Comparison of ENCODE assay signal across 26 cellular contexts in the genomic region with DNA sequence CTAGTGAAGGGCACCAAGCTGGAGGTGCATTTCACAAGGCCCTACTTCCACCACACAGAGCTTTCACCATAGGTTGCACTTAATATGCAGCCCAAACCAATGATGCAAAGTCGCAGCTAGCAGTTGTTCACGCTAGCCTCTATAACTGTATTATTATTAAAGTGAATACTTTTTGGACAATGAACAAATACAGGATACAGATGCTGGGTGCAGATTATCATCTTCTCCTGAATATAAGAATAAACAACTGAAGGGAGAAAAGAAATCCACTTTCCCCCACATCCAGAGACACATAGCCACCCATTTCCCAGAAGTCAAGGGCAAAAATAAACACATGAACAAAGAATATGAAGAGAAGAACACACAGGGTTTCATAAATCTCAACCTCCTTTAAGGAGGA.
DNase-seq lines count a peak whose midpoint lies in the region; ATAC-seq, FAIRE-seq and TF ChIP-seq lines count a peak whose summit lies in the region.
"Had no signal": no experiment of that assay in that cellular context is flagged by ENCODE, and none has a peak within 500 bp of the region (broad histone marks: within the 10 kb centered on the region; RNA-seq: fewer than 3 reads in every experiment).

No MANE protein-coding gene starts in this region.

- TF ChIP-seq CTCF in OCI-LY1 (IDR thresholded peaks at IDR 0.05; ENCODE audit: low read length) (no peak), endothelial cell of umbilical vein (IDR thresholded peaks at IDR 0.05; ENCODE audit: extremely low read depth in 1 of 2, insufficient read depth in 1 of 2, low read depth in 1 of 2, low read length in 2 of 2) (no peak), neutrophil (IDR thresholded peaks at IDR 0.05) (no peak), spleen (IDR thresholded peaks at IDR 0.05 in 8 of 11, conservative IDR thresholded peaks at IDR 0.05 in 3 of 11) (no peak)

- no peaks in the 10 kb centered on the region for H3K9me1 ChIP-seq in endothelial cell of umbilical vein (replicated peaks; ENCODE audit: control insufficient read depth, extremely low read depth, insufficient read depth, low read length)

- H3F3A ChIP-seq in OCI-LY1 (ENCODE audit: insufficient read depth, low read length): peaks cover 3% of the 10 kb centered on the region; the same call in 1 of the 2 replicates

- in situ Hi-C loops in HAP-1 (cut with MboI; ENCODE audit: low sequenced_read_pairs): no loop called here

- peak overlapping the region; percentile 75 for H3K4me3 ChIP-seq in OCI-LY1 (ENCODE audit: low read depth, low read length, poor library complexity, severe bottlenecking)
- H3K4me3 ChIP-seq in endothelial cell of umbilical vein (replicated peaks in 1 of 3; ENCODE audit: insufficient read depth in 1 of 3, low read depth in 1 of 3, low read length in 3 of 3): no peak overlapping the region
- peak overlapping the region; percentile 51 to 54 for H3K4me3 ChIP-seq in neutrophil (ENCODE audit: low read depth in 1 of 2, low read length in 1 of 2)
- H3K4me3 ChIP-seq in spleen: peak overlapping the region in 1 of 8 donors; percentile 31
- no peak overlapping the region for H3K4me3 ChIP-seq in HAP-1
- H3K4me3 ChIP-seq: A549; BLaER1 treated with 17β-estradiol and CSF1 and Interleukin-3, amounts not matched to agents 10 nM and 100 nM had no signal

- no peak for ATAC-seq in GM21786 (IDR thresholded peaks at IDR 0.05; ENCODE audit: unreplicated experiment)
- ATAC-seq: A549, HCT116 had no signal

- POLR2A ChIA-PET in endothelial cell of umbilical vein (lab: Charles Lee): no interaction called here

- H3K9me3 ChIP-seq in OCI-LY1 (ENCODE audit: low read length): peaks cover 1% of the 10 kb centered on the region
- H3K9me3 ChIP-seq in endothelial cell of umbilical vein (replicated peaks; ENCODE audit: control insufficient read depth, insufficient read depth, low read length): no peaks in the 10 kb centered on the region
- no peaks in the 10 kb centered on the region for H3K9me3 ChIP-seq in neutrophil
- peaks cover 0 to 3% (median under 1%) of the 10 kb centered on the region in 8 donors for H3K9me3 ChIP-seq in spleen
- H3K9me3 ChIP-seq in HAP-1: no peaks in the 10 kb centered on the region
- H3K9me3 ChIP-seq: A549; BE2C; BLaER1 treated with 17β-estradiol and CSF1 and Interleukin-3, amounts not matched to agents 10 nM and 100 nM had no signal

- peak overlapping the region; percentile 72 for H3K9ac ChIP-seq in OCI-LY1 (ENCODE audit: low read length)
- H3K9ac ChIP-seq in endothelial cell of umbilical vein (replicated peaks; ENCODE audit: extremely low read depth, insufficient read depth, low read length): no peak overlapping the region
- H3K9ac ChIP-seq: BLaER1 treated with 17β-estradiol and CSF1 and Interleukin-3, amounts not matched to agents 10 nM and 100 nM had no signal

- peaks cover 49% of the 10 kb centered on the region for H3K4me1 ChIP-seq in OCI-LY1 (ENCODE audit: insufficient read depth, low read length, severe bottlenecking)
- H3K4me1 ChIP-seq in endothelial cell of umbilical vein (ENCODE audit: control insufficient read depth, extremely low read depth, insufficient read depth, low read length): no peaks in the 10 kb centered on the region
- peaks cover 29 to 30% of the 10 kb centered on the region in 2 experiments for H3K4me1 ChIP-seq in neutrophil (ENCODE audit: control insufficient read depth in 1 of 2, insufficient read depth in 1 of 2, low read depth in 1 of 2, low read length in 1 of 2)
- H3K4me1 ChIP-seq in spleen: no peaks in the 10 kb centered on the region
- no peaks in the 10 kb centered on the region for H3K4me1 ChIP-seq in HAP-1
- H3K4me1 ChIP-seq: A549; BE2C; BLaER1 treated with 17β-estradiol and CSF1 and Interleukin-3, amounts not matched to agents 10 nM and 100 nM had no signal

- H3K79me2 ChIP-seq in OCI-LY1 (ENCODE audit: insufficient read depth, low read length): peaks cover 18% of the 10 kb centered on the region
- H3K79me2 ChIP-seq in endothelial cell of umbilical vein (ENCODE audit: control insufficient read depth, insufficient read depth, low read length): no peaks in the 10 kb centered on the region

- H4K20me1 ChIP-seq in OCI-LY1 (ENCODE audit: insufficient read depth, low read length) (no peaks in the 10 kb centered on the region), endothelial cell of umbilical vein (replicated peaks; ENCODE audit: control insufficient read depth, extremely low read depth, insufficient read depth, low read length) (no peaks in the 10 kb centered on the region)
- H4K20me1 ChIP-seq: BLaER1 treated with 17β-estradiol and CSF1 and Interleukin-3, amounts not matched to agents 10 nM and 100 nM had no signal

- no peak for TF ChIP-seq POLR2A in endothelial cell of umbilical vein (IDR thresholded peaks at IDR 0.05; ENCODE audit: low read depth, low read length)
- no peak for TF ChIP-seq POLR2A in spleen (IDR thresholded peaks at IDR 0.05)

- H3K4me2 ChIP-seq in OCI-LY1 (ENCODE audit: low read length): peak overlapping the region; percentile 88
- H3K4me2 ChIP-seq in endothelial cell of umbilical vein (ENCODE audit: insufficient read depth, low read length): no peak overlapping the region
- H3K4me2 ChIP-seq: A549; BLaER1 treated with 17β-estradiol and CSF1 and Interleukin-3, amounts not matched to agents 10 nM and 100 nM had no signal

- CTCF ChIA-PET in endothelial cell of umbilical vein (lab: Charles Lee): interaction anchor here (1.1 to 1.9 kb wide), 2 partner anchors 11 to 17 kb away, joined by 4 to 6 read pairs; no protein-coding TSS in a partner anchor

- BruUV-seq in endothelial cell of umbilical vein (replicated peaks; lab: Mats Ljungman, UMichigan): no TSS peak

- dilution Hi-C loops in endothelial cell of umbilical vein (cut with MboI; ENCODE audit: extremely low pct_ligation_motif_present, low sequenced_read_pairs): no loop called here

- FAIRE-seq in endothelial cell of umbilical vein (lab: Jason Lieb, UNC): no peak
- FAIRE-seq: A549, D721Med, GM12891, GM18507, H1 had no signal

- peak overlapping the region; percentile 7; the same call in 1 of the 2 replicates for H2AFZ ChIP-seq in OCI-LY1 (ENCODE audit: low read length)
- no peak overlapping the region for H2AFZ ChIP-seq in endothelial cell of umbilical vein (ENCODE audit: low read depth, low read length)

- peaks cover 11% of the 10 kb centered on the region; the same call in 1 of the 2 replicates for H3K36me3 ChIP-seq in OCI-LY1 (ENCODE audit: insufficient read depth, low read length)
- H3K36me3 ChIP-seq in endothelial cell of umbilical vein (ENCODE audit: control insufficient read depth in 2 of 2, extremely low read depth in 1 of 2, insufficient read depth in 2 of 2, low read length in 2 of 2): no peaks in the 10 kb centered on the region
- no peaks in the 10 kb centered on the region for H3K36me3 ChIP-seq in neutrophil
- no peaks in the 10 kb centered on the region for H3K36me3 ChIP-seq in spleen
- no peaks in the 10 kb centered on the region for H3K36me3 ChIP-seq in HAP-1 (replicated peaks)
- H3K36me3 ChIP-seq: BE2C; BLaER1 treated with 17β-estradiol and CSF1 and Interleukin-3, amounts not matched to agents 10 nM and 100 nM had no signal

- peak; percentile 83 for DNase-seq in endothelial cell of umbilical vein (ENCODE audit: low read depth, low spot score)
- no peak for DNase-seq in spleen
- no peak for DNase-seq in HAP-1 (ENCODE audit: low spot score in 2 of 2)
- no peak for DNase-seq in stimulated activated CD4-positive, alpha-beta T cell treated with anti-CD3 and anti-CD28 coated beads, Interleukin-4, amount 100 ng/mL, for 1 hour
- DNase-seq: 8988T; ACHN; AML-193; BE2C; CD4-positive, alpha-beta T cell; CD8-positive, alpha-beta memory T cell; DMS 273 treated with DMSO at 0.1 percent for 48 hours; DMS79; EL; GF-D8; GM23248; H7 had no signal

- 67 to 89% (median 75%) methylated on average over 2 of the region's 2 CpGs for WGBS in spleen, 5 donors

- H3K27ac ChIP-seq in OCI-LY1 (ENCODE audit: low read depth, low read length, poor library complexity, severe bottlenecking): peak overlapping the region; percentile 79
- no peak overlapping the region for H3K27ac ChIP-seq in endothelial cell of umbilical vein (ENCODE audit: insufficient read depth, low read depth, low read length)
- H3K27ac ChIP-seq in neutrophil: peak overlapping the region; percentile 78
- H3K27ac ChIP-seq in spleen: peak overlapping the region in 5 of 8 donors; percentile 39 to 66 (median 53)
- H3K27ac ChIP-seq: A549; BLaER1 treated with 17β-estradiol and CSF1 and Interleukin-3, amounts not matched to agents 10 nM and 100 nM; GM23248 had no signal

- no peaks in the 10 kb centered on the region for H3K9me2 ChIP-seq in OCI-LY1 (ENCODE audit: low read depth, low read length)

- no peaks in the 10 kb centered on the region for H3K27me3 ChIP-seq in OCI-LY1 (ENCODE audit: insufficient read depth, low read length)
- no peaks in the 10 kb centered on the region for H3K27me3 ChIP-seq in endothelial cell of umbilical vein (ENCODE audit: control insufficient read depth in 2 of 2, insufficient read depth in 2 of 2, low read length in 2 of 2)
- no peaks in the 10 kb centered on the region for H3K27me3 ChIP-seq in neutrophil
- no peaks in the 10 kb centered on the region for H3K27me3 ChIP-seq in spleen (replicated peaks in 1 of 7)
- H3K27me3 ChIP-seq in HAP-1 (ENCODE audit: low read depth): no peaks in the 10 kb centered on the region
- H3K27me3 ChIP-seq: BE2C; BLaER1 treated with 17β-estradiol and CSF1 and Interleukin-3, amounts not matched to agents 10 nM and 100 nM had no signal

- intact Hi-C loops in endothelial cell of umbilical vein (cut with micrococcal nuclease) (no loop called here), spleen (cut with DNase I; ENCODE audit: low total_unique reads) (no loop called here)

TF ChIP-seq in endothelial cell of umbilical vein, 7 proteins besides CTCF, POLR2A, EP300 and RAD21:
- TF ChIP-seq POLR2AphosphoS5 (IDR thresholded peaks at IDR 0.05; ENCODE audit: insufficient read depth, low read depth, low read length) (no peak), FOS (IDR thresholded peaks at IDR 0.05; ENCODE audit: borderline replicate concordance, insufficient read depth, low read length) (no peak), JUN (IDR thresholded peaks at IDR 0.05; ENCODE audit: borderline replicate concordance, insufficient read depth, insufficient read length, low read depth) (no peak)

Comparison
In these comparisons a context has a peak if more than half of its experiments do, and no peak if none do; other contexts are left out.
1. H3K4me3 ChIP-seq: peak in OCI-LY1 (single experiment) and neutrophil (2 of 2); none in endothelial cell of umbilical vein (0 of 3) and HAP-1 (single experiment).